In genomic region chr16:50320310-50320709, GRCh38 we compare ENCODE assay signal across 18 cellular contexts.
"Had no signal": no experiment of that assay in that cellular context is flagged by ENCODE, and none has a peak within 500 bp of the region (broad histone marks: within the 10 kb centered on the region; RNA-seq: fewer than 3 reads in every experiment).

No MANE protein-coding gene starts in this region.

- H3K9me3 Mint-ChIP-seq: activated T-helper 17 cell treated with anti-CD3 and anti-CD28 coated beads, Interleukin-2, amount 50 U/mL, for 72 hours; central memory CD8-positive, alpha-beta T cell; neural crest cell; T-helper 1 cell treated with Interleukin-12 subunit alpha and Interleukin-12 subunit beta and Interleukin-4 antibody, amounts not matched to agents 30 μg/mL and 1 μg/mL, for 36 hours had no signal

- H3K4me3 ChIP-seq: ascending aorta, colonic mucosa, lung, thyroid gland had no signal

- H3K27ac Mint-ChIP-seq: activated T-helper 17 cell treated with anti-CD3 and anti-CD28 coated beads, Interleukin-2, amount 50 U/mL, for 72 hours; T-helper 1 cell treated with Interleukin-12 subunit alpha and Interleukin-12 subunit beta and Interleukin-4 antibody, amounts not matched to agents 30 μg/mL and 1 μg/mL, for 36 hours had no signal

- H3K4me1 ChIP-seq: ascending aorta, colonic mucosa, thyroid gland had no signal

- H3K4me3 Mint-ChIP-seq: activated T-helper 17 cell treated with anti-CD3 and anti-CD28 coated beads, Interleukin-2, amount 50 U/mL, for 72 hours; central memory CD8-positive, alpha-beta T cell; neural crest cell; T-helper 1 cell treated with Interleukin-12 subunit alpha and Interleukin-12 subunit beta and Interleukin-4 antibody, amounts not matched to agents 30 μg/mL and 1 μg/mL, for 36 hours had no signal

- DNase-seq: activated naive CD4-positive, alpha-beta T cell; colonic mucosa; hypothalamus; kidney; stimulated activated CD4-positive, alpha-beta T cell treated with anti-CD3 and anti-CD28 coated beads, Interleukin-12 subunit alpha, Interleukin-12 subunit beta, amount 100 ng/mL, for 4 hours; stimulated activated CD4-positive, alpha-beta T cell treated with anti-CD3 and anti-CD28 coated beads, Interleukin-1b, Interleukin-23, amount 100 ng/mL, for 48 hours; stimulated activated CD8-positive, alpha-beta memory T cell treated with anti-CD3 and anti-CD28 coated beads, Interleukin-4, amount 100 ng/mL, for 48 hours; stimulated activated naive CD4-positive, alpha-beta T cell treated with Interleukin-2 at 50 U/mL for 16 hours; thyroid gland; WERI-Rb-1 had no signal

- H3K27ac ChIP-seq: ascending aorta, colonic mucosa, thyroid gland, WERI-Rb-1 had no signal

- H3K9me3 ChIP-seq: ascending aorta, colonic mucosa, thyroid gland had no signal

- H3K27me3 Mint-ChIP-seq: activated T-helper 17 cell treated with anti-CD3 and anti-CD28 coated beads, Interleukin-2, amount 50 U/mL, for 72 hours; central memory CD8-positive, alpha-beta T cell had no signal

- H3K27me3 ChIP-seq: ascending aorta, colonic mucosa, thyroid gland had no signal

- H3K4me1 Mint-ChIP-seq: neural crest cell had no signal

- ATAC-seq: activated T-helper 17 cell treated with anti-CD3 and anti-CD28 coated beads, Interleukin-2, amount 50 U/mL, for 72 hours; left lobe of liver; SK-N-SH treated with all-trans-retinoic acid at 6 μM for 48 hours had no signal
